In the genomic region with DNA sequence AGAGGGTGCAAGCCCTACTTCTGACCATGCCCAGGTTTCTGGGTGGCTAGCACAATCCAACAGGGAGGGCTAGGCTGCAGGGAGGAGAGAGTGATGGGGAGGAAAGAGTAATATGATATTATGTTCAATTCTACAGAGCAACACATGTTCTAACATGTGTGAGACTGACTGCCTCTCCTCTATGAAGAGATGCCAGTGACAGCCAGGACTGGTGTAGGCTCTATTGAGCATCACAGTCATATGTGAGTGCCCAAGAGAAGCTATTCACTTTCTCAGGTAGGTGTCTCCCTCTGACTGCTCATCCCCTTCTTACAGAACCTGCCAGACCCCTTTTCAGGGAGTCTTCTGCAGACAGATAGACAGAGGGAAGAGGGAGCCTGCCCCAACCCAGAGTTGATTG, we compare ENCODE assay signal across 21 cellular contexts.
DNase-seq lines count a peak whose midpoint lies in the region; FAIRE-seq and TF ChIP-seq lines count a peak whose summit lies in the region.
"Had no signal": no experiment of that assay in that cellular context is flagged by ENCODE, and none has a peak within 500 bp of the region (broad histone marks: within the 10 kb centered on the region; RNA-seq: fewer than 3 reads in every experiment).

No MANE protein-coding gene starts in this region.

- no peak for TF ChIP-seq POLR2A in GM12892 (IDR thresholded peaks at IDR 0.05; ENCODE audit: low read depth, low read length)

- FAIRE-seq in small intestine (lab: Jason Lieb, UNC): no peak
- no peak for FAIRE-seq in GM12892 (lab: Jason Lieb, UNC)

- H3K4me3 ChIP-seq in BE2C (ENCODE audit: low read depth, low read length): no peak overlapping the region
- no peak overlapping the region for H3K4me3 ChIP-seq in epithelial cell of esophagus (ENCODE audit: low read length)
- H3K4me3 ChIP-seq in HAP-1: no peak overlapping the region
- H3K4me3 ChIP-seq in small intestine (ENCODE audit: low read depth in 1 of 2, low read length in 2 of 2): no peak overlapping the region
- H3K4me3 ChIP-seq: gastroesophageal sphincter, hepatocyte, lower lobe of right lung, tibial nerve had no signal

- H3K36me3 ChIP-seq in BE2C (no peaks in the 10 kb centered on the region), HAP-1 (replicated peaks) (no peaks in the 10 kb centered on the region), small intestine (ENCODE audit: control insufficient read depth in 2 of 2, insufficient read depth in 2 of 2, low read length in 2 of 2) (no peaks in the 10 kb centered on the region)
- H3K36me3 ChIP-seq: gastroesophageal sphincter, lower lobe of right lung, tibial nerve had no signal

- H3K27ac ChIP-seq in small intestine (ENCODE audit: low read depth in 1 of 2, low read length in 1 of 2): no peak overlapping the region
- H3K27ac ChIP-seq: gastroesophageal sphincter, hepatocyte, lower lobe of right lung, tibial nerve had no signal

- DNase-seq in BE2C (no peak), COR-L47 (lab: John Stamatoyannopoulos, UW) (peak; percentile 16), NCI-H69 (lab: John Stamatoyannopoulos, UW) (peak; percentile 8), epithelial cell of esophagus (ENCODE audit: low read depth) (peak; percentile 43), HAP-1 (ENCODE audit: low spot score in 2 of 2) (no peak), small intestine (no peak), GM12892 (ENCODE audit: insufficient read length) (no peak)
- DNase-seq: activated CD4-positive, alpha-beta memory T cell treated with anti-CD3 and anti-CD28 coated beads, Interleukin-2, amount 10 ng/mL, durations not matched to agents 7 days and 5 days; activated CD4-positive, alpha-beta T cell treated with anti-CD3 and anti-CD28 coated beads for 1 hour; activated CD8-positive, alpha-beta memory T cell treated with anti-CD3 and anti-CD28 coated beads, Interleukin-2, amount 50 U/mL, for 4 hours; activated naive CD4-positive, alpha-beta T cell treated with Interleukin-2 at 50 U/mL for 16 hours; central memory CD4-positive, alpha-beta T cell; lower lobe of right lung; natural killer cell; NCI-H1105 treated with DMSO at 0.1 percent for 48 hours; NCI-H2107; stimulated activated CD4-positive, alpha-beta T cell treated with anti-CD3 and anti-CD28 coated beads, Interleukin-15, amount 100 ng/mL, for 24 hours; stimulated activated CD4-positive, alpha-beta T cell treated with anti-CD3 and anti-CD28 coated beads, Interleukin-4, amount 100 ng/mL, for 4 hours had no signal

- H3K4me1 ChIP-seq in BE2C (no peaks in the 10 kb centered on the region), HAP-1 (no peaks in the 10 kb centered on the region), small intestine (ENCODE audit: control insufficient read depth in 2 of 2, insufficient read depth in 1 of 2, low read depth in 1 of 2, low read length in 1 of 2) (no peaks in the 10 kb centered on the region)
- H3K4me1 ChIP-seq: lower lobe of right lung had no signal

- in situ Hi-C loops in HAP-1 (cut with MboI; ENCODE audit: low sequenced_read_pairs): no loop called here

- TF ChIP-seq CTCF in BE2C (IDR thresholded peaks at IDR 0.05; ENCODE audit: low read depth, low read length): peak; percentile 13; the same call in 1 of the 2 replicates
- TF ChIP-seq CTCF in epithelial cell of esophagus (IDR thresholded peaks at IDR 0.05; ENCODE audit: insufficient read depth, low read depth, low read length, missing control alignments): peak; percentile 19

- H3K9me3 ChIP-seq in BE2C: no peaks in the 10 kb centered on the region
- no peaks in the 10 kb centered on the region for H3K9me3 ChIP-seq in HAP-1
- no peaks in the 10 kb centered on the region for H3K9me3 ChIP-seq in small intestine (ENCODE audit: control insufficient read depth, low read depth)
- H3K9me3 ChIP-seq: gastroesophageal sphincter, lower lobe of right lung, tibial nerve had no signal

- no peaks in the 10 kb centered on the region for H3K27me3 ChIP-seq in BE2C
- H3K27me3 ChIP-seq in HAP-1 (ENCODE audit: low read depth): no peaks in the 10 kb centered on the region
- no peaks in the 10 kb centered on the region for H3K27me3 ChIP-seq in small intestine (ENCODE audit: control insufficient read depth in 2 of 2, insufficient read depth in 2 of 2, low read length in 2 of 2)
- H3K27me3 ChIP-seq: gastroesophageal sphincter, hepatocyte, tibial nerve had no signal

Comparison
In these comparisons a context has a peak if more than half of its experiments do, and no peak if none do; other contexts are left out.
1. DNase-seq: peak in COR-L47 (single experiment), NCI-H69 (single experiment) and epithelial cell of esophagus (single experiment); none in BE2C (single experiment), HAP-1 (0 of 2), small intestine (single experiment) and GM12892 (single experiment).